1 cellular context compared by ENCODE assay signal in the genomic region with DNA sequence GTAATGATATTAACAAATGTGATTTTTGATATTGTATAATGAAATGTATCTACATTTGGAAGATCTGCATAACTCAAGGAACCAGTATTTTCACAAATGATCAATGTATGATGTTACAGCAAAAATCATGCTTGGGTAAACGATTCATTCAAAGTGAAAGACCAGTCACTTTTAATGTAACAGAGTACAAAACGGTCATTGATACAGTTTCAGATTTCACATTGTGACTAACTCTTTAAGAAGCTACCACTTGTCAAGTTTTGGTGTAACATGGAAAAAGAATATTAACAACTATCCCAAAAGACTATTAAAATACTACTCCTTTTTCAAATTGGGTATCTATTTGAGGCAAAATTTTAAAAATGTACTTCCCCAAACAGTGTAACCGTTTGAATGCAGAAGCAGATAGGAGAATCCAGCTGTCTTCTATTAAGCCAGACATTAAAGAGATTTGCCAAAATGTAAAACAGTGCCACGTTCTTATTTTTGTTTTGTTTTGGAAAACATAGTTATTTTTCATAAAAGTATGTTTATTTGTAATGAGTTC.
TF ChIP-seq lines count a peak whose summit lies in the region.

No MANE protein-coding gene starts in this region.

TF ChIP-seq in IMR-90, 13 proteins besides CTCF, POLR2A, EP300 and RAD21:
- TF ChIP-seq BHLHE40 (IDR thresholded peaks at IDR 0.05; ENCODE audit: low read depth, low read length) (no peak), CEBPB (IDR thresholded peaks at IDR 0.05; ENCODE audit: low read depth, low read length) (no peak), RCOR1 (IDR thresholded peaks at IDR 0.05; ENCODE audit: insufficient replicate concordance, low read length) (no peak), MAZ (IDR thresholded peaks at IDR 0.05; ENCODE audit: borderline replicate concordance, low read depth, low read length) (no peak), RFX5 (IDR thresholded peaks at IDR 0.05; ENCODE audit: low read depth, low read length) (no peak)
